Comparison of ENCODE assay signal across 33 cellular contexts in the genomic region with DNA sequence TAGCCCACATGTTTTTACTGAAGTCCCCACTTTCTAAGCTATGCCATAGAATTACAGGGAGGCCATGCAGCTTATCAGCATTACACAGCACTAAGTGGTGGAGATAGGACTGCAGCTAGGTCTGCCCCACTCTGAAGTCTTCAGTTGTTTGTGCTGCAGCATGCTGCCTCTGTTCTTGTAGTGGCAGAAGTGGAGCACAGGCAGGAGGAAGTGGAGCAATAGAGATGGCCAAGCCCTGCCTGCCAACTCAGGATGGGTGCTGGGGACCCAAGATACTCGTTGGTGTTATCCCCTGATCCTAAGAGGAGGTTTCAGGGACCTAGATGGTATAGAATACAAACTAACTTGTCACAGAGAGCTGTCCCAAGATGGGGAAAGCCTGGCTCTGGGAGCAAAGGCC.
"Had no signal": no experiment of that assay in that cellular context is flagged by ENCODE, and none has a peak within 500 bp of the region (broad histone marks: within the 10 kb centered on the region; RNA-seq: fewer than 3 reads in every experiment).

No MANE protein-coding gene starts in this region.

- H3K36me3 ChIP-seq: ovary had no signal

- H3K27ac Mint-ChIP-seq: activated CD4-positive, alpha-beta memory T cell treated with anti-CD3 and anti-CD28 coated beads, Interleukin-2, amount 10 ng/mL, durations not matched to agents 7 days and 5 days; activated CD4-positive, alpha-beta T cell treated with anti-CD3 and anti-CD28 coated beads, Interleukin-2, amount 10 ng/mL, durations not matched to agents 7 days and 5 days; activated naive CD4-positive, alpha-beta T cell treated with anti-CD3 and anti-CD28 coated beads for 36 hours; activated naive CD8-positive, alpha-beta T cell treated with anti-CD3 and anti-CD28 coated beads for 36 hours; brain; nephron progenitor cell; stimulated activated naive B cell treated with anti-CD40 and anti-IgM and Interleukin-4, amounts not matched to agents 10 μg/mL and 1 μg/mL and 100 μg/mL, for 72 hours; T-cell; T-helper 2 cell treated with Interferon-gamma antibody and Interleukin-4, amounts not matched to agents 5 μg/mL and 100 μg/mL, for 36 hours; WTC11 had no signal

- H3K27me3 Mint-ChIP-seq: activated CD4-positive, alpha-beta memory T cell treated with anti-CD3 and anti-CD28 coated beads, Interleukin-2, amount 10 ng/mL, durations not matched to agents 7 days and 5 days; activated CD4-positive, alpha-beta T cell treated with anti-CD3 and anti-CD28 coated beads, Interleukin-2, amount 10 ng/mL, durations not matched to agents 7 days and 5 days; activated naive CD8-positive, alpha-beta T cell treated with anti-CD3 and anti-CD28 coated beads for 36 hours; brain; stimulated activated naive B cell treated with anti-CD40 and anti-IgM and Interleukin-4, amounts not matched to agents 10 μg/mL and 1 μg/mL and 100 μg/mL, for 72 hours; T-cell had no signal

- H3K4me1 Mint-ChIP-seq: brain; nephron progenitor cell; stimulated activated naive B cell treated with anti-CD40 and anti-IgM and Interleukin-4, amounts not matched to agents 10 μg/mL and 1 μg/mL and 100 μg/mL, for 72 hours; WTC11 had no signal

- H3K4me3 ChIP-seq: adrenal gland, ovary, prostate gland, sigmoid colon, stomach, thyroid gland, upper lobe of left lung, vagina had no signal

- H3K9me3 Mint-ChIP-seq: activated CD4-positive, alpha-beta memory T cell treated with anti-CD3 and anti-CD28 coated beads, Interleukin-2, amount 10 ng/mL, durations not matched to agents 7 days and 5 days; activated CD4-positive, alpha-beta T cell treated with anti-CD3 and anti-CD28 coated beads, Interleukin-2, amount 10 ng/mL, durations not matched to agents 7 days and 5 days; activated naive CD4-positive, alpha-beta T cell treated with anti-CD3 and anti-CD28 coated beads for 36 hours; activated naive CD8-positive, alpha-beta T cell treated with anti-CD3 and anti-CD28 coated beads for 36 hours; brain; nephron progenitor cell; stimulated activated naive B cell treated with anti-CD40 and anti-IgM and Interleukin-4, amounts not matched to agents 10 μg/mL and 1 μg/mL and 100 μg/mL, for 72 hours; T-cell; T-helper 2 cell treated with Interferon-gamma antibody and Interleukin-4, amounts not matched to agents 5 μg/mL and 100 μg/mL, for 36 hours; WTC11 had no signal

- H3K9me3 ChIP-seq: adrenal gland, ovary, prostate gland, sigmoid colon, stomach, thyroid gland, upper lobe of left lung, vagina had no signal

- H3K4me3 Mint-ChIP-seq: activated CD4-positive, alpha-beta memory T cell treated with anti-CD3 and anti-CD28 coated beads, Interleukin-2, amount 10 ng/mL, durations not matched to agents 7 days and 5 days; activated CD4-positive, alpha-beta T cell treated with anti-CD3 and anti-CD28 coated beads, Interleukin-2, amount 10 ng/mL, durations not matched to agents 7 days and 5 days; activated naive CD4-positive, alpha-beta T cell treated with anti-CD3 and anti-CD28 coated beads for 36 hours; activated naive CD8-positive, alpha-beta T cell treated with anti-CD3 and anti-CD28 coated beads for 36 hours; brain; nephron progenitor cell; stimulated activated naive B cell treated with anti-CD40 and anti-IgM and Interleukin-4, amounts not matched to agents 10 μg/mL and 1 μg/mL and 100 μg/mL, for 72 hours; T-cell; T-helper 2 cell treated with Interferon-gamma antibody and Interleukin-4, amounts not matched to agents 5 μg/mL and 100 μg/mL, for 36 hours; WTC11 had no signal

- H3K27ac ChIP-seq: adrenal gland, ovary, prostate gland, sigmoid colon, stomach, thyroid gland, upper lobe of left lung, vagina had no signal

- H3K27me3 ChIP-seq: adrenal gland, ovary, sigmoid colon, stomach, thyroid gland, upper lobe of left lung, vagina had no signal

- DNase-seq: activated CD4-positive, alpha-beta memory T cell treated with anti-CD3 and anti-CD28 coated beads, Interleukin-2, amount 10 ng/mL, durations not matched to agents 7 days and 5 days; activated CD4-positive, alpha-beta T cell treated with anti-CD3 and anti-CD28 coated beads for 1 hour; activated CD4-positive, alpha-beta T cell treated with anti-CD3 and anti-CD28 coated beads, Interleukin-2, amount 10 ng/mL, durations not matched to agents 7 days and 5 days; activated CD8-positive, alpha-beta memory T cell treated with anti-CD3 and anti-CD28 coated beads, Interleukin-2, amount 50 U/mL, for 48 hours; activated naive CD4-positive, alpha-beta T cell treated with anti-CD3 and anti-CD28 coated beads for 36 hours; activated naive CD8-positive, alpha-beta T cell treated with anti-CD3 and anti-CD28 coated beads for 36 hours; activated T-cell treated with anti-CD3 and anti-CD28 coated beads, Interleukin-2, amount 50 U/mL, for 48 hours; adrenal gland; aorta; cortex of kidney; foreskin fibroblast; head of caudate nucleus; hippocampal formation; kidney; left colon; mammary epithelial cell; nephron progenitor cell; ovary; retina; sigmoid colon; small intestine; stimulated activated CD4-positive, alpha-beta T cell treated with anti-CD3 and anti-CD28 coated beads, Interleukin-4, amount 100 ng/mL, for 24 hours; stimulated activated naive B cell treated with anti-CD40 and anti-IgM and Interleukin-4, amounts not matched to agents 10 μg/mL and 1 μg/mL and 100 μg/mL, for 72 hours; stomach; T-cell; thyroid gland; upper lobe of left lung had no signal

- ATAC-seq: esophagus mucosa; left colon; stimulated activated naive B cell treated with anti-CD40 and anti-IgM and Interleukin-4, amounts not matched to agents 10 μg/mL and 1 μg/mL and 100 μg/mL, for 72 hours; T-cell; WTC11 had no signal

- H3K4me1 ChIP-seq: adrenal gland, prostate gland, sigmoid colon, thyroid gland, upper lobe of left lung, vagina had no signal
